Comparison of ENCODE assay signal across 8 cellular contexts in genomic region chr17:76537578-76538280, GRCh38. TPM values are rescaled to one million over a fixed set of nuclear protein-coding genes. Genes with fewer than 3 reads are reported as not detected.
A peak's percentile ranks its signal among the peaks of the same experiment; 100 is the strongest.
DNase-seq lines count a peak whose midpoint lies in the region; ATAC-seq and TF ChIP-seq lines count a peak whose summit lies in the region.

CYGB (minus strand) TSS chr17:76537709; CDS start chr17:76537542, 167 bp downstream.

- H3K27ac Mint-ChIP-seq in neural crest cell (ENCODE audit: unreplicated experiment): no peak within 1 kb of the TSS

- peaks cover 44% of the 10 kb centered on the region for H3K27me3 ChIP-seq in SK-N-SH (ENCODE audit: insufficient read depth)

- no peak for TF ChIP-seq EP300 in SK-N-SH (IDR thresholded peaks at IDR 0.05; ENCODE audit: borderline replicate concordance in 1 of 2, low read depth in 1 of 2, low read length in 1 of 2)

- CTCF ChIA-PET in AG04449 (lab: Yijun Ruan, JAX): interaction anchor here (2.0 to 10.2 kb wide), 2 partner anchors 9 to 15 kb away, joined by 10 to 180 read pairs; no protein-coding TSS in a partner anchor
- CTCF ChIA-PET in SK-N-SH (lab: Yijun Ruan, JAX): interaction anchor here (0.5 to 15.7 kb wide), 8 partner anchors 4 to 519 kb away, joined by 3 to 679 read pairs (median 17); partner anchors contain the start of genes CYGB and PRCD

- no peaks in the 10 kb centered on the region for H3K9me3 Mint-ChIP-seq in neural crest cell

- H3K79me2 ChIP-seq in SK-N-SH (ENCODE audit: insufficient read depth): no peaks in the 10 kb centered on the region

- H3F3A ChIP-seq in SK-N-SH (replicated peaks; ENCODE audit: insufficient read depth): peaks cover 3% of the 10 kb centered on the region

- H3K4me1 ChIP-seq in SK-N-SH (ENCODE audit: control insufficient read depth in 1 of 2, insufficient read depth in 2 of 2, low read depth in 1 of 2, low read length in 1 of 2): peaks cover 0 to 79% of the 10 kb centered on the region in 2 experiments; a peak in 2 of 4 replicates

- H3K27ac ChIP-seq in SK-N-SH (ENCODE audit: low read depth in 2 of 2, low read length in 1 of 2): peak within 1 kb of the TSS in 1 of 2 experiments; percentile 99; a peak in 2 of 4 replicates

- peak within 1 kb of the TSS; percentile 40 for H3K4me3 ChIP-seq in AG04449 (ENCODE audit: low read depth, low read length)
- peak within 1 kb of the TSS; percentile 30 to 54; a peak in 3 of 4 replicates for H3K4me3 ChIP-seq in SK-N-SH (ENCODE audit: low read depth in 2 of 2, low read length in 1 of 2)
- peak within 1 kb of the TSS; percentile 33 to 43 for H3K4me3 ChIP-seq in foreskin fibroblast (ENCODE audit: low read depth in 1 of 2, low read length in 2 of 2)

- H3K9me2 ChIP-seq in SK-N-SH: no peaks in the 10 kb centered on the region

- no peaks in the 10 kb centered on the region for H3K36me3 Mint-ChIP-seq in neural crest cell (ENCODE audit: low read depth)

- peak within 1 kb of the TSS; percentile 81 for H3K4me3 Mint-ChIP-seq in neural crest cell

- DNase-seq in AG04449 (ENCODE audit: low read depth, low spot score) (no peak), SK-N-SH (peak; percentile 91), foreskin fibroblast (no peak), neural crest cell (ENCODE audit: low read depth, low spot score) (no peak), HuH-7 (ENCODE audit: low spot score) (no peak), AG20443 (ENCODE audit: low spot score) (no peak)

- ATAC-seq in HG03469 (IDR thresholded peaks at IDR 0.05; ENCODE audit: unreplicated experiment) (no peak), HG03565 (IDR thresholded peaks at IDR 0.05; ENCODE audit: unreplicated experiment) (no peak)

- H2AFZ ChIP-seq in SK-N-SH (ENCODE audit: low read depth): no peak within 1 kb of the TSS

- H3K27me3 Mint-ChIP-seq in neural crest cell (ENCODE audit: low read depth): peaks cover 50% of the 10 kb centered on the region

- TF ChIP-seq CTCF in AG04449 (IDR thresholded peaks at IDR 0.05; ENCODE audit: insufficient read depth, low read length, missing control alignments) (no peak), SK-N-SH (IDR thresholded peaks at IDR 0.05) (no peak), foreskin fibroblast (IDR thresholded peaks at IDR 0.05; ENCODE audit: low read depth, low read length) (no peak), neural crest cell (conservative IDR thresholded peaks at IDR 0.05) (no peak)

- H4K20me1 ChIP-seq in SK-N-SH (ENCODE audit: insufficient read depth): no peaks in the 10 kb centered on the region

- WGBS in SK-N-SH (ENCODE audit: low lambda C conversion rate): 22% methylated on average over 53 of the region's 95 CpGs

- no peak within 1 kb of the TSS for H3K9ac ChIP-seq in SK-N-SH

- H3K36me3 ChIP-seq in SK-N-SH (replicated peaks in 1 of 2; ENCODE audit: control insufficient read depth in 1 of 2, insufficient read depth in 2 of 2, low read length in 1 of 2): no peaks in the 10 kb centered on the region

- peaks cover 51% of the 10 kb centered on the region for H3K4me1 Mint-ChIP-seq in neural crest cell

- H3K4me2 ChIP-seq in SK-N-SH: peak within 1 kb of the TSS; percentile 68; the same call in 1 of the 2 replicates

- no peaks in the 10 kb centered on the region for H3K9me3 ChIP-seq in SK-N-SH

- no peak for TF ChIP-seq RAD21 in SK-N-SH (IDR thresholded peaks at IDR 0.05; ENCODE audit: low read length)

- POLR2A ChIA-PET in AG04449 (lab: Yijun Ruan, JAX): interaction anchor here (0.5 kb wide), 1 partner anchor 32 kb away, joined by 3 read pairs; a partner anchor contains a TSS
- POLR2A ChIA-PET in SK-N-SH (lab: Yijun Ruan, JAX): interaction anchor here (1.1 to 11.2 kb wide), 6 partner anchors 7 to 19 kb away, joined by 3 to 245 read pairs (median 4); no protein-coding TSS in a partner anchor

TF ChIP-seq in SK-N-SH, 30 proteins besides CTCF, POLR2A, EP300 and RAD21:
- TF ChIP-seq, protein P1, sequence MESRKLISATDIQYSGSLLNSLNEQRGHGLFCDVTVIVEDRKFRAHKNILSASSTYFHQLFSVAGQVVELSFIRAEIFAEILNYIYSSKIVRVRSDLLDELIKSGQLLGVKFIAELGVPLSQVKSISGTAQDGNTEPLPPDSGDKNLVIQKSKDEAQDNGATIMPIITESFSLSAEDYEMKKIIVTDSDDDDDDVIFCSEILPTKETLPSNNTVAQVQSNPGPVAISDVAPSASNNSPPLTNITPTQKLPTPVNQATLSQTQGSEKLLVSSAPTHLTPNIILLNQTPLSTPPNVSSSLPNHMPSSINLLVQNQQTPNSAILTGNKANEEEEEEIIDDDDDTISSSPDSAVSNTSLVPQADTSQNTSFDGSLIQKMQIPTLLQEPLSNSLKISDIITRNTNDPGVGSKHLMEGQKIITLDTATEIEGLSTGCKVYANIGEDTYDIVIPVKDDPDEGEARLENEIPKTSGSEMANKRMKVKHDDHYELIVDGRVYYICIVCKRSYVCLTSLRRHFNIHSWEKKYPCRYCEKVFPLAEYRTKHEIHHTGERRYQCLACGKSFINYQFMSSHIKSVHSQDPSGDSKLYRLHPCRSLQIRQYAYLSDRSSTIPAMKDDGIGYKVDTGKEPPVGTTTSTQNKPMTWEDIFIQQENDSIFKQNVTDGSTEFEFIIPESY (IDR thresholded peaks at IDR 0.05; ENCODE audit: borderline replicate concordance, low read depth): no peak
- peak; percentile 29; the same call in 1 of the 2 replicates for TF ChIP-seq MXI1 (IDR thresholded peaks at IDR 0.05; ENCODE audit: low read depth, low read length)
- TF ChIP-seq CHD2 (IDR thresholded peaks at IDR 0.05; ENCODE audit: low read length, partially characterized antibody): no peak
- no peak for TF ChIP-seq NRF1 (IDR thresholded peaks at IDR 0.05; ENCODE audit: low read depth, low read length)
- TF ChIP-seq FOXM1 (IDR thresholded peaks at IDR 0.05; ENCODE audit: low read depth): no peak
- 0 out of 2 replicates have a peak, but pooled peaks have one; percentile 40 for TF ChIP-seq EZH2phosphoT487 (IDR thresholded peaks at IDR 0.05; ENCODE audit: borderline replicate concordance, low read depth)
- TF ChIP-seq ELF1 (IDR thresholded peaks at IDR 0.05): no peak

RNA-seq across cellular contexts. Expression of gene CYGB, which starts in this region (rescaled TPM):
- polyA plus RNA-seq in SK-N-SH (2012; rRNA removed): 1.7 and 3.7 TPM in 2 replicates
- 1.3 and 3.2 TPM in 2 replicates for polyA plus RNA-seq in SK-N-SH (2012; cell fraction: cytosol; rRNA removed)
- polyA plus RNA-seq in SK-N-SH (2012; cell fraction: nucleus; rRNA removed): 1.1 and 1.7 TPM in 2 replicates
- 8.6 and 8.7 TPM in 2 replicates for total RNA-seq in neural crest cell
